In genomic region chr20:44910690-44911262, GRCh38 we compare ENCODE assay signal across 8 cellular contexts. TPM values are rescaled to one million over a fixed set of nuclear protein-coding genes. Genes with fewer than 3 reads are reported as not detected.
DNase-seq lines count a peak whose midpoint lies in the region; ATAC-seq and TF ChIP-seq lines count a peak whose summit lies in the region.

No MANE protein-coding gene starts in this region.

- POLR2A ChIA-PET in activated CD8-positive, alpha-beta T cell treated with anti-CD3 and anti-CD28 coated beads, Interleukin-2, amount 10 ng/mL, durations not matched to agents 7 days and 5 days (lab: Charles Lee): interaction anchor here (0.6 to 1.0 kb wide), 4 partner anchors 18 to 339 kb away, joined by 3 to 5 read pairs (median 3); partner anchors contain the start of gene YWHAB

- peak overlapping the region in 3 of 4 donors; percentile 48 to 72 (median 66) for H3K4me3 ChIP-seq in transverse colon

- H3K27ac ChIP-seq in transverse colon: peak overlapping the region in 1 of 4 donors; percentile 50

- H3K4me1 ChIP-seq in transverse colon: peaks cover 0 to 19% (median 14%) of the 10 kb centered on the region in 4 donors

- no peaks in the 10 kb centered on the region for H3K27me3 ChIP-seq in transverse colon

- peak overlapping the region; percentile 88 for H3K4me3 Mint-ChIP-seq in activated naive CD4-positive, alpha-beta T cell treated with anti-CD3 and anti-CD28 coated beads for 36 hours
- H3K4me3 Mint-ChIP-seq in activated CD8-positive, alpha-beta T cell treated with anti-CD3 and anti-CD28 coated beads, Interleukin-2, amount 10 ng/mL, durations not matched to agents 7 days and 5 days: peak overlapping the region; percentile 85
- peak overlapping the region; percentile 83 to 91 (median 88) for H3K4me3 Mint-ChIP-seq in immature natural killer cell

- TF ChIP-seq CTCF in transverse colon (IDR thresholded peaks at IDR 0.05): no peak

- in situ Hi-C loops in transverse colon (cut with MboI; ENCODE audit: low pct_ligation_motif_present in 1 of 4, low pct_unique_long_range_greater_than_20kb in 1 of 4, low sequenced_read_pairs in 3 of 4): no loop called here

- no peak for ATAC-seq in activated CD8-positive, alpha-beta T cell treated with anti-CD3 and anti-CD28 coated beads, Interleukin-2, amount 10 ng/mL, durations not matched to agents 7 days and 5 days
- ATAC-seq in GM18867 (IDR thresholded peaks at IDR 0.05; ENCODE audit: unreplicated experiment) (no peak), HG03520 (IDR thresholded peaks at IDR 0.05; ENCODE audit: unreplicated experiment) (no peak), GM19035 (IDR thresholded peaks at IDR 0.05; ENCODE audit: unreplicated experiment) (no peak)

- no peaks in the 10 kb centered on the region for H3K9me3 Mint-ChIP-seq in activated naive CD4-positive, alpha-beta T cell treated with anti-CD3 and anti-CD28 coated beads for 36 hours
- no peaks in the 10 kb centered on the region for H3K9me3 Mint-ChIP-seq in activated CD8-positive, alpha-beta T cell treated with anti-CD3 and anti-CD28 coated beads, Interleukin-2, amount 10 ng/mL, durations not matched to agents 7 days and 5 days (ENCODE audit: insufficient read depth)
- H3K9me3 Mint-ChIP-seq in immature natural killer cell: no peaks in the 10 kb centered on the region

- CTCF ChIA-PET in activated naive CD4-positive, alpha-beta T cell treated with anti-CD3 and anti-CD28 coated beads for 36 hours (lab: Charles Lee): interaction anchor here (1.3 to 2.5 kb wide), 4 partner anchors 18 to 382 kb away, joined by 3 to 12 read pairs (median 5); no protein-coding TSS in a partner anchor
- CTCF ChIA-PET in activated CD8-positive, alpha-beta T cell treated with anti-CD3 and anti-CD28 coated beads, Interleukin-2, amount 10 ng/mL, durations not matched to agents 7 days and 5 days (lab: Charles Lee): interaction anchor here (0.8 to 2.6 kb wide), 10 partner anchors 9 to 185 kb away, joined by 3 to 12 read pairs (median 4); partner anchors contain the start of gene TOMM34

- no peaks in the 10 kb centered on the region for H3K9me3 ChIP-seq in transverse colon

- no peak for TF ChIP-seq POLR2A in transverse colon (IDR thresholded peaks at IDR 0.05)

- H3K36me3 Mint-ChIP-seq in activated naive CD4-positive, alpha-beta T cell treated with anti-CD3 and anti-CD28 coated beads for 36 hours (ENCODE audit: low read depth): peaks cover 35% of the 10 kb centered on the region
- peaks cover 62% of the 10 kb centered on the region for H3K36me3 Mint-ChIP-seq in activated CD8-positive, alpha-beta T cell treated with anti-CD3 and anti-CD28 coated beads, Interleukin-2, amount 10 ng/mL, durations not matched to agents 7 days and 5 days (ENCODE audit: low read depth)
- peaks cover 0 to 14% (median 12%) of the 10 kb centered on the region in 3 donors for H3K36me3 Mint-ChIP-seq in immature natural killer cell

- no peak for DNase-seq in activated naive CD4-positive, alpha-beta T cell treated with anti-CD3 and anti-CD28 coated beads for 36 hours
- DNase-seq in activated naive CD4-positive, alpha-beta T cell (lab: John Stamatoyannopoulos, UW): no peak
- DNase-seq in activated CD8-positive, alpha-beta T cell treated with anti-CD3 and anti-CD28 coated beads, Interleukin-2, amount 10 ng/mL, durations not matched to agents 7 days and 5 days: no peak
- DNase-seq in immature natural killer cell (no peak), transverse colon (no peak)

- H3K36me3 ChIP-seq in transverse colon: peaks cover 0 to 20% (median 9%) of the 10 kb centered on the region in 4 donors

- no peak overlapping the region for H3K27ac Mint-ChIP-seq in activated naive CD4-positive, alpha-beta T cell treated with anti-CD3 and anti-CD28 coated beads for 36 hours
- H3K27ac Mint-ChIP-seq in activated CD8-positive, alpha-beta T cell treated with anti-CD3 and anti-CD28 coated beads, Interleukin-2, amount 10 ng/mL, durations not matched to agents 7 days and 5 days: peak overlapping the region; percentile 64
- H3K27ac Mint-ChIP-seq in immature natural killer cell: peak overlapping the region in 2 of 6 donors; percentile 45 to 67

- no peaks in the 10 kb centered on the region for H3K27me3 Mint-ChIP-seq in activated naive CD4-positive, alpha-beta T cell treated with anti-CD3 and anti-CD28 coated beads for 36 hours (ENCODE audit: low read depth)
- no peaks in the 10 kb centered on the region for H3K27me3 Mint-ChIP-seq in activated CD8-positive, alpha-beta T cell treated with anti-CD3 and anti-CD28 coated beads, Interleukin-2, amount 10 ng/mL, durations not matched to agents 7 days and 5 days (ENCODE audit: low read depth)
- peaks cover 2% of the 10 kb centered on the region in 3 donors for H3K27me3 Mint-ChIP-seq in immature natural killer cell (ENCODE audit: low read depth in 3 of 3)

- TF ChIP-seq EP300 in transverse colon (IDR thresholded peaks at IDR 0.05; ENCODE audit: low read depth): no peak

- intact Hi-C loops in activated naive CD4-positive, alpha-beta T cell treated with anti-CD3 and anti-CD28 coated beads for 36 hours (cut with micrococcal nuclease): loop anchor here (1.0 to 2.0 kb wide), 2 partner anchors 49 to 186 kb away; no protein-coding TSS in a partner anchor
- intact Hi-C loops in transverse colon (cut with DNase I; ENCODE audit: low total_unique reads): no loop called here

- H3K4me1 Mint-ChIP-seq in activated naive CD4-positive, alpha-beta T cell treated with anti-CD3 and anti-CD28 coated beads for 36 hours (ENCODE audit: low read depth): peaks cover 37% of the 10 kb centered on the region
- H3K4me1 Mint-ChIP-seq in activated CD8-positive, alpha-beta T cell treated with anti-CD3 and anti-CD28 coated beads, Interleukin-2, amount 10 ng/mL, durations not matched to agents 7 days and 5 days (ENCODE audit: low read depth): peaks cover 54% of the 10 kb centered on the region
- H3K4me1 Mint-ChIP-seq in immature natural killer cell: peaks cover 16 to 24% of the 10 kb centered on the region in 2 donors

- 79 to 90% methylated on average over 2 to 17 of the region's 17 CpGs for WGBS in transverse colon (ENCODE audit: low coverage in 1 of 2), 2 donors

RNA-seq across cellular contexts. Expression of gene PABPC1L, which starts 0.9 kb away (rescaled TPM):
- total RNA-seq in activated naive CD4-positive, alpha-beta T cell treated with anti-CD3 and anti-CD28 coated beads for 36 hours: 10 to 100 TPM; 71.0 to 72.8 TPM
- total RNA-seq in activated CD8-positive, alpha-beta T cell treated with anti-CD3 and anti-CD28 coated beads, Interleukin-2, amount 10 ng/mL, durations not matched to agents 7 days and 5 days: 100 to 1,000 TPM in 1 of 2 experiments, 10 to 100 TPM in 1; 90.0 to 103 TPM
- under 1 TPM in 1 of 3 donors, not detected in 2; 0.99 TPM for polyA plus RNA-seq in immature natural killer cell
- total RNA-seq in transverse colon: 100 to 1,000 TPM in 1 of 4 donors, 10 to 100 TPM in 3; 12.0 to 112 (median 31.6) TPM

RNA-seq across cellular contexts. Expression of gene YWHAB, which starts 25.3 kb away (rescaled TPM):
- total RNA-seq in activated naive CD4-positive, alpha-beta T cell treated with anti-CD3 and anti-CD28 coated beads for 36 hours: 100 to 1,000 TPM; 245 to 260 TPM
- 100 to 1,000 TPM; 228 to 235 TPM for total RNA-seq in activated CD8-positive, alpha-beta T cell treated with anti-CD3 and anti-CD28 coated beads, Interleukin-2, amount 10 ng/mL, durations not matched to agents 7 days and 5 days
- polyA plus RNA-seq in immature natural killer cell: 100 to 1,000 TPM; 541 to 648 (median 556) TPM
- total RNA-seq in transverse colon: 100 to 1,000 TPM in 2 of 4 donors, 10 to 100 TPM in 2; 73.2 to 170 (median 117) TPM

RNA-seq across cellular contexts. Expression of gene TOMM34, which starts 49.4 kb away (rescaled TPM):
- total RNA-seq in activated naive CD4-positive, alpha-beta T cell treated with anti-CD3 and anti-CD28 coated beads for 36 hours: 10 to 100 TPM; 44.0 to 45.9 TPM
- total RNA-seq in activated CD8-positive, alpha-beta T cell treated with anti-CD3 and anti-CD28 coated beads, Interleukin-2, amount 10 ng/mL, durations not matched to agents 7 days and 5 days: 10 to 100 TPM; 20.2 to 20.3 TPM
- 10 to 100 TPM; 13.4 to 30.0 (median 24.8) TPM for polyA plus RNA-seq in immature natural killer cell
- total RNA-seq in transverse colon: 10 to 100 TPM in 2 of 4 donors, 1 to 10 TPM in 2; 1.2 to 14.8 (median 9.4) TPM

RNA-seq across cellular contexts. Expression of gene STK4, which starts 55.5 kb away (rescaled TPM):
- total RNA-seq in activated naive CD4-positive, alpha-beta T cell treated with anti-CD3 and anti-CD28 coated beads for 36 hours: 100 to 1,000 TPM; 110 to 116 TPM
- 100 to 1,000 TPM; 159 to 164 TPM for total RNA-seq in activated CD8-positive, alpha-beta T cell treated with anti-CD3 and anti-CD28 coated beads, Interleukin-2, amount 10 ng/mL, durations not matched to agents 7 days and 5 days
- polyA plus RNA-seq in immature natural killer cell: 100 to 1,000 TPM; 122 to 256 (median 133) TPM
- 10 to 100 TPM; 30.3 to 78.1 (median 38.3) TPM for total RNA-seq in transverse colon
